ENCODE assay signal across 8 cellular contexts in genomic region chr7:602341-603141, GRCh38.
DNase-seq lines count a peak whose midpoint lies in the region; ATAC-seq and TF ChIP-seq lines count a peak whose summit lies in the region.

No MANE protein-coding gene starts in this region.

- H3K27ac ChIP-seq in BLaER1 treated with 17β-estradiol and CSF1 and Interleukin-3, amounts not matched to agents 10 nM and 100 nM = peak overlapping the region; percentile 90 to 100 (median 97)
- no peak overlapping the region for H3K27ac ChIP-seq in OCI-LY3 (ENCODE audit: low read length)

- H3K9me3 Mint-ChIP-seq in chondrocyte (ENCODE audit: low read depth) (no peaks in the 10 kb centered on the region), progenitor cell of endocrine pancreas (ENCODE audit: low read depth) (no peaks in the 10 kb centered on the region)

- no peaks in the 10 kb centered on the region for H3K79me2 ChIP-seq in OCI-LY3 (ENCODE audit: low read length)

- no peaks in the 10 kb centered on the region for H3K27me3 Mint-ChIP-seq in chondrocyte (ENCODE audit: low read depth)
- H3K27me3 Mint-ChIP-seq in progenitor cell of endocrine pancreas = no peaks in the 10 kb centered on the region

- 0 out of 22 replicates have a peak, but pooled peaks cover 0 to 7% (median 0%) of the 10 kb centered on the region in 11 experiments for H3K36me3 ChIP-seq in BLaER1 treated with 17β-estradiol and CSF1 and Interleukin-3, amounts not matched to agents 10 nM and 100 nM
- H3K36me3 ChIP-seq in OCI-LY3 (replicated peaks; ENCODE audit: low read depth, low read length) = no peaks in the 10 kb centered on the region

- no peak for TF ChIP-seq CTCF in OCI-LY3 (IDR thresholded peaks at IDR 0.05; ENCODE audit: low read depth, low read length)
- no peak for TF ChIP-seq CTCF in chondrocyte (IDR thresholded peaks at IDR 0.05)
- no peak for TF ChIP-seq CTCF in progenitor cell of endocrine pancreas (IDR thresholded peaks at IDR 0.05; ENCODE audit: unreplicated experiment)

- ATAC-seq in HG02642 (IDR thresholded peaks at IDR 0.05; ENCODE audit: poor library complexity, unreplicated experiment) = no peak

- H3K27ac Mint-ChIP-seq in chondrocyte (ENCODE audit: unreplicated experiment) = peak overlapping the region; percentile 98
- peak overlapping the region; percentile 60 for H3K27ac Mint-ChIP-seq in progenitor cell of endocrine pancreas

- H3K4me1 ChIP-seq in BLaER1 treated with 17β-estradiol and CSF1 and Interleukin-3, amounts not matched to agents 10 nM and 100 nM = peaks cover 78 to 98% (median 93%) of the 10 kb centered on the region in 10 experiments
- H3K4me1 ChIP-seq in OCI-LY3 (ENCODE audit: low read length) = peaks cover 14% of the 10 kb centered on the region

- H3K4me1 Mint-ChIP-seq in chondrocyte (ENCODE audit: low read depth) (peaks cover 37% of the 10 kb centered on the region), progenitor cell of endocrine pancreas (ENCODE audit: low read depth) (peaks cover 1% of the 10 kb centered on the region)

- DNase-seq in chondrocyte (ENCODE audit: low spot score) (peak; percentile 92), progenitor cell of endocrine pancreas (ENCODE audit: low spot score, unreplicated experiment) (no peak), NOMO-1 (lab: John Stamatoyannopoulos, UW; ENCODE audit: unreplicated experiment in 2 of 2) (no peak), dermis blood vessel endothelial cell (no peak)
- DNase-seq in effector CD4-positive, alpha-beta T cell = no peak

- H3K4me3 Mint-ChIP-seq in chondrocyte (ENCODE audit: unreplicated experiment) (no peak overlapping the region), progenitor cell of endocrine pancreas (ENCODE audit: low read depth) (no peak overlapping the region)

- no peaks in the 10 kb centered on the region for H3K36me3 Mint-ChIP-seq in chondrocyte (ENCODE audit: low read depth)
- H3K36me3 Mint-ChIP-seq in progenitor cell of endocrine pancreas (ENCODE audit: insufficient read depth) = peaks cover 5% of the 10 kb centered on the region

- peaks cover 0 to 13% (median under 1%) of the 10 kb centered on the region in 11 experiments; a peak in 7 of 22 replicates for H3K27me3 ChIP-seq in BLaER1 treated with 17β-estradiol and CSF1 and Interleukin-3, amounts not matched to agents 10 nM and 100 nM
- no peaks in the 10 kb centered on the region for H3K27me3 ChIP-seq in OCI-LY3 (ENCODE audit: low read depth, low read length)

- H3K9me3 ChIP-seq in BLaER1 treated with 17β-estradiol and CSF1 and Interleukin-3, amounts not matched to agents 10 nM and 100 nM (replicated peaks in 1 of 11) = no peaks in the 10 kb centered on the region
- H3K9me3 ChIP-seq in OCI-LY3 (ENCODE audit: insufficient read depth, low read length) = no peaks in the 10 kb centered on the region

- peak overlapping the region; percentile 78 to 94 (median 86) for H3K9ac ChIP-seq in BLaER1 treated with 17β-estradiol and CSF1 and Interleukin-3, amounts not matched to agents 10 nM and 100 nM
- peak overlapping the region; percentile 50; the same call in 1 of the 2 replicates for H3K9ac ChIP-seq in OCI-LY3 (ENCODE audit: low read length)

- H3K4me2 ChIP-seq in BLaER1 treated with 17β-estradiol and CSF1 and Interleukin-3, amounts not matched to agents 10 nM and 100 nM = peak overlapping the region; percentile 81 to 98 (median 93)
- H3K4me2 ChIP-seq in OCI-LY3 (ENCODE audit: low read length) = peak overlapping the region; percentile 94

- no peak overlapping the region for H2AFZ ChIP-seq in OCI-LY3 (ENCODE audit: low read depth, low read length)

- H3K4me3 ChIP-seq in BLaER1 treated with 17β-estradiol and CSF1 and Interleukin-3, amounts not matched to agents 10 nM and 100 nM = peak overlapping the region in 9 of 10 experiments; percentile 14 to 60 (median 40); a peak in 13 of 20 replicates
- H3K4me3 ChIP-seq in OCI-LY3 (ENCODE audit: low read length) = 0 out of 2 replicates have a peak overlapping the region, but pooled peaks have one; percentile 71

- no peaks in the 10 kb centered on the region for H4K20me1 ChIP-seq in BLaER1 treated with 17β-estradiol and CSF1 and Interleukin-3, amounts not matched to agents 10 nM and 100 nM
- H4K20me1 ChIP-seq in OCI-LY3 (ENCODE audit: insufficient read depth, low read length) = no peaks in the 10 kb centered on the region
